In the genomic region with DNA sequence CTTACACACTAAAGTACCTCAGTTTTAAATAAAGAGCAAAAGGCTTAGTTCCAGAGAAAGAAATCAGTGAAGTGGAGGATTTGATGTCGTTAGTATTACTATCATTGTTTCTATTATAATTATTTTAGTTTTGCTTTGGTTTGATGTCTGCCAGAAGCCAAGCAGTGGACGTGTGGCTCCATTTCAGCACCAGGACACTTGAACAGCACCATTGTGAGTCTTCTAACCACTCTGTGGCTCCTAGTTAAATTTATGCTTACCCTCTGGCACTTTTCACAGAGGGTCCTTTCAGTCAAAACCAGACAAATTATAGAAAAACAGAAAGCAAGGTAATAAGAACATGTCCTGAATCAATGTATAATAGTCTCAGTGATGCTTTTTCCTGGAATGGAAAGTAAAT, we compare ENCODE assay signal across 2 cellular contexts.
A peak's percentile ranks its signal among the peaks of the same experiment; 100 is the strongest.
TF ChIP-seq lines count a peak whose summit lies in the region.

No MANE protein-coding gene starts in this region.

TF ChIP-seq in SK-N-SH, 30 proteins besides CTCF, POLR2A, EP300 and RAD21:
- TF ChIP-seq, protein P1, sequence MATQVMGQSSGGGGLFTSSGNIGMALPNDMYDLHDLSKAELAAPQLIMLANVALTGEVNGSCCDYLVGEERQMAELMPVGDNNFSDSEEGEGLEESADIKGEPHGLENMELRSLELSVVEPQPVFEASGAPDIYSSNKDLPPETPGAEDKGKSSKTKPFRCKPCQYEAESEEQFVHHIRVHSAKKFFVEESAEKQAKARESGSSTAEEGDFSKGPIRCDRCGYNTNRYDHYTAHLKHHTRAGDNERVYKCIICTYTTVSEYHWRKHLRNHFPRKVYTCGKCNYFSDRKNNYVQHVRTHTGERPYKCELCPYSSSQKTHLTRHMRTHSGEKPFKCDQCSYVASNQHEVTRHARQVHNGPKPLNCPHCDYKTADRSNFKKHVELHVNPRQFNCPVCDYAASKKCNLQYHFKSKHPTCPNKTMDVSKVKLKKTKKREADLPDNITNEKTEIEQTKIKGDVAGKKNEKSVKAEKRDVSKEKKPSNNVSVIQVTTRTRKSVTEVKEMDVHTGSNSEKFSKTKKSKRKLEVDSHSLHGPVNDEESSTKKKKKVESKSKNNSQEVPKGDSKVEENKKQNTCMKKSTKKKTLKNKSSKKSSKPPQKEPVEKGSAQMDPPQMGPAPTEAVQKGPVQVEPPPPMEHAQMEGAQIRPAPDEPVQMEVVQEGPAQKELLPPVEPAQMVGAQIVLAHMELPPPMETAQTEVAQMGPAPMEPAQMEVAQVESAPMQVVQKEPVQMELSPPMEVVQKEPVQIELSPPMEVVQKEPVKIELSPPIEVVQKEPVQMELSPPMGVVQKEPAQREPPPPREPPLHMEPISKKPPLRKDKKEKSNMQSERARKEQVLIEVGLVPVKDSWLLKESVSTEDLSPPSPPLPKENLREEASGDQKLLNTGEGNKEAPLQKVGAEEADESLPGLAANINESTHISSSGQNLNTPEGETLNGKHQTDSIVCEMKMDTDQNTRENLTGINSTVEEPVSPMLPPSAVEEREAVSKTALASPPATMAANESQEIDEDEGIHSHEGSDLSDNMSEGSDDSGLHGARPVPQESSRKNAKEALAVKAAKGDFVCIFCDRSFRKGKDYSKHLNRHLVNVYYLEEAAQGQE (IDR thresholded peaks at IDR 0.05; ENCODE audit: low read depth, low read length) = peak; percentile 89
- no peak for TF ChIP-seq JUND (IDR thresholded peaks at IDR 0.05)

TF ChIP-seq in SK-N-SH treated with all-trans-retinoic acid at 6 μM for 48 hours, 23 proteins besides CTCF, POLR2A, EP300 and RAD21:
- TF ChIP-seq ZFP30 (CRISPR knock-in tag; IDR thresholded peaks at IDR 0.05) (no peak), TOX (CRISPR knock-in tag; IDR thresholded peaks at IDR 0.05; ENCODE audit: borderline replicate concordance) (no peak), GLIS3 (CRISPR knock-in tag; IDR thresholded peaks at IDR 0.05) (no peak), RARB (CRISPR knock-in tag; IDR thresholded peaks at IDR 0.05) (no peak), ZNF8 (CRISPR knock-in tag; IDR thresholded peaks at IDR 0.05) (no peak), ZNF565 (CRISPR knock-in tag; conservative IDR thresholded peaks at IDR 0.05; ENCODE audit: low read depth) (no peak), OSR1 (CRISPR knock-in tag; IDR thresholded peaks at IDR 0.05) (no peak), PATZ1 (CRISPR knock-in tag; IDR thresholded peaks at IDR 0.05; ENCODE audit: borderline replicate concordance) (no peak), BACH2 (CRISPR knock-in tag; IDR thresholded peaks at IDR 0.05; ENCODE audit: borderline replicate concordance) (no peak), PPARA (CRISPR knock-in tag; IDR thresholded peaks at IDR 0.05; ENCODE audit: borderline replicate concordance) (no peak)
- TF ChIP-seq, protein P2, sequence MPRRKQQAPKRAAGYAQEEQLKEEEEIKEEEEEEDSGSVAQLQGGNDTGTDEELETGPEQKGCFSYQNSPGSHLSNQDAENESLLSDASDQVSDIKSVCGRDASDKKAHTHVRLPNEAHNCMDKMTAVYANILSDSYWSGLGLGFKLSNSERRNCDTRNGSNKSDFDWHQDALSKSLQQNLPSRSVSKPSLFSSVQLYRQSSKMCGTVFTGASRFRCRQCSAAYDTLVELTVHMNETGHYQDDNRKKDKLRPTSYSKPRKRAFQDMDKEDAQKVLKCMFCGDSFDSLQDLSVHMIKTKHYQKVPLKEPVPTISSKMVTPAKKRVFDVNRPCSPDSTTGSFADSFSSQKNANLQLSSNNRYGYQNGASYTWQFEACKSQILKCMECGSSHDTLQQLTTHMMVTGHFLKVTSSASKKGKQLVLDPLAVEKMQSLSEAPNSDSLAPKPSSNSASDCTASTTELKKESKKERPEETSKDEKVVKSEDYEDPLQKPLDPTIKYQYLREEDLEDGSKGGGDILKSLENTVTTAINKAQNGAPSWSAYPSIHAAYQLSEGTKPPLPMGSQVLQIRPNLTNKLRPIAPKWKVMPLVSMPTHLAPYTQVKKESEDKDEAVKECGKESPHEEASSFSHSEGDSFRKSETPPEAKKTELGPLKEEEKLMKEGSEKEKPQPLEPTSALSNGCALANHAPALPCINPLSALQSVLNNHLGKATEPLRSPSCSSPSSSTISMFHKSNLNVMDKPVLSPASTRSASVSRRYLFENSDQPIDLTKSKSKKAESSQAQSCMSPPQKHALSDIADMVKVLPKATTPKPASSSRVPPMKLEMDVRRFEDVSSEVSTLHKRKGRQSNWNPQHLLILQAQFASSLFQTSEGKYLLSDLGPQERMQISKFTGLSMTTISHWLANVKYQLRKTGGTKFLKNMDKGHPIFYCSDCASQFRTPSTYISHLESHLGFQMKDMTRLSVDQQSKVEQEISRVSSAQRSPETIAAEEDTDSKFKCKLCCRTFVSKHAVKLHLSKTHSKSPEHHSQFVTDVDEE (CRISPR knock-in tag; IDR thresholded peaks at IDR 0.05) = no peak
